8 cellular contexts compared by ENCODE assay signal in the genomic region with DNA sequence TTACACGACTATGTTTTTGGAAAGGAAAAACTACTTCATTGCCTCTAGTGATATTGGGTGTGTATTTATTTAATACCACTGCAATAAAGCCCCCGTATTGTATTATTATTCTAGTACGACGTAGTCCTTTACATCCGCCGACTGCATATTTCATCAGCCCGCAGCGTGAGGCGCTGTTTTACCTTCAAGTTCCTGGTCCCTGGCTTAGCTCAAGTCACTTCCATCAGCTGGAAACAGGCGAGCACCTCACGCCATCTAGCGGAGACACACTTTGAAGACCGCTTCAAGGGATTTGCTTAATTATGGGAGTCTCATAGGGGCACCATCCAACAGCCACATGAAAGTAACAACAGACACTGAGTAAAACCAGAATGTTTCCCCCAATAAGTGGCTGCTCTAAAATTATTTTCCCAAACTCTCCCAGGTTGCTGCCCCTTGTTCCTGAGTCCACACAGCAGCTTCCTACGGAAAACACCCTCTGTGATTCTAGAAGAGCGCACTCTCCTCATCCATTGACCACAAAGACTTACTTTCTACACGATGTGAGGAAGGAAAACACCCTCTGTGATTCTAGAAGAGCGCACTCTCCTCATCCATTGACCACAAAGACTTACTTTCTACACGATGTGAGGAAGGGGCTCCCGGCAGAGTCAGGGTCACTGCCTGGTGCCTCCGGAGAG. TPM values are rescaled to one million over a fixed set of nuclear protein-coding genes. Genes with fewer than 3 reads are reported as not detected.
DNase-seq lines count a peak whose midpoint lies in the region; ATAC-seq and TF ChIP-seq lines count a peak whose summit lies in the region.

No MANE protein-coding gene starts in this region.

- peak overlapping the region in 1 of 7 donors; percentile 38 for H3K27ac Mint-ChIP-seq in CD14-positive monocyte

- TF ChIP-seq CTCF in CD14-positive monocyte (IDR thresholded peaks at IDR 0.05) = peak; percentile 80

- intact Hi-C loops in CD14-positive monocyte (cut with micrococcal nuclease) = loop anchor here in 1 of 2 donors (5.0 kb wide), 1 partner anchor 160 kb away; no protein-coding TSS in a partner anchor

- DNase-seq in CD14-positive monocyte (ENCODE audit: low spot score) (peak; percentile 69), NCI-H446 treated with DMSO at 0.1 percent for 48 hours (lab: John Stamatoyannopoulos, UW) (peak; percentile 39), kidney glomerular epithelial cell (lab: John Stamatoyannopoulos, UW) (peak; percentile 93)
- peak; percentile 57 for DNase-seq in activated CD4-positive, CD25-positive, alpha-beta regulatory T cell treated with anti-CD3 and anti-CD28 coated beads, Interleukin-2, amount 50 U/mL, for 72 hours
- peak; percentile 67 for DNase-seq in central memory CD4-positive, alpha-beta T cell
- DNase-seq in stimulated activated CD4-positive, alpha-beta T cell treated with anti-CD3 and anti-CD28 coated beads, Interleukin-4, amount 100 ng/mL, for 1 hour = peak; percentile 68

- no peak overlapping the region for H3K4me3 Mint-ChIP-seq in CD14-positive monocyte

- peaks cover 3% of the 10 kb centered on the region for H3K4me1 Mint-ChIP-seq in CD14-positive monocyte

- H3K9me3 Mint-ChIP-seq in CD14-positive monocyte = peaks cover 13 to 30% (median 19%) of the 10 kb centered on the region in 7 donors

- no peaks in the 10 kb centered on the region for H3K36me3 Mint-ChIP-seq in CD14-positive monocyte

- peak; percentile 86 for ATAC-seq in GM19324 (IDR thresholded peaks at IDR 0.05; ENCODE audit: low FRiP score, unreplicated experiment)
- peak; percentile 95 for ATAC-seq in HG03378 (IDR thresholded peaks at IDR 0.05; ENCODE audit: unreplicated experiment)

- H3K27me3 Mint-ChIP-seq in CD14-positive monocyte (ENCODE audit: low read depth in 3 of 3) = peaks cover 7 to 17% (median 8%) of the 10 kb centered on the region in 3 donors

RNA-seq across cellular contexts. Expression of a gene that starts 15.7 kb away (rescaled TPM):
- not detected for polyA plus RNA-seq in CD14-positive monocyte

RNA-seq across cellular contexts. Expression of a gene that starts 20.6 kb away (rescaled TPM):
- not detected for polyA plus RNA-seq in CD14-positive monocyte

Comparison
In these comparisons a context has a peak if more than half of its experiments do, and no peak if none do; other contexts are left out.
1. Peak in every context shown above with its lines: DNase-seq and ATAC-seq.
2. DNase-seq: peak in every context shown above with its lines; median percentile 93 in kidney glomerular epithelial cell; 69 in CD14-positive monocyte; 68 in stimulated activated CD4-positive, alpha-beta T cell treated with anti-CD3 and anti-CD28 coated beads, Interleukin-4, amount 100 ng/mL, for 1 hour; 67 in central memory CD4-positive, alpha-beta T cell; 57 in activated CD4-positive, CD25-positive, alpha-beta regulatory T cell treated with anti-CD3 and anti-CD28 coated beads, Interleukin-2, amount 50 U/mL, for 72 hours; 39 in NCI-H446 treated with DMSO at 0.1 percent for 48 hours.